22 cellular contexts compared by ENCODE assay signal in genomic region chr7:116509982-116510579, GRCh38. TPM values are rescaled to one million over a fixed set of nuclear protein-coding genes. Genes with fewer than 3 reads are reported as not detected.
DNase-seq lines count a peak whose midpoint lies in the region; ATAC-seq and TF ChIP-seq lines count a peak whose summit lies in the region.
"Had no signal": no experiment of that assay in that cellular context is flagged by ENCODE, and none has a peak within 500 bp of the region (broad histone marks: within the 10 kb centered on the region; RNA-seq: fewer than 3 reads in every experiment).

No MANE protein-coding gene starts in this region.

- no peak overlapping the region for H3K9ac ChIP-seq in Loucy (ENCODE audit: low read depth, low read length, poor library complexity, severe bottlenecking)

- CTCF ChIA-PET in Calu3 (lab: Charles Lee), result interaction anchor here (1.9 kb wide), 1 partner anchor 8 kb away, joined by 10 read pairs; no protein-coding TSS in a partner anchor

- intact Hi-C loops in Calu3 (cut with micrococcal nuclease; ENCODE audit: unreplicated experiment), result no loop called here

- no peak for ATAC-seq in GM18520 (IDR thresholded peaks at IDR 0.05; ENCODE audit: unreplicated experiment)
- ATAC-seq: activated CD4-positive, CD25-positive, alpha-beta regulatory T cell treated with anti-CD3 and anti-CD28 coated beads, Interleukin-2, amount 50 U/mL, for 24 hours; foreskin keratinocyte; stimulated activated memory B cell treated with anti-CD40 and anti-IgM and Interleukin-4, amounts not matched to agents 10 μg/mL and 1 μg/mL and 100 μg/mL, for 72 hours had no signal

- H3K9me3 Mint-ChIP-seq in Calu3 (ENCODE audit: low read depth, unreplicated experiment), result no peaks in the 10 kb centered on the region
- H3K9me3 Mint-ChIP-seq: activated CD4-positive, alpha-beta memory T cell treated with anti-CD3 and anti-CD28 coated beads, Interleukin-2, amount 10 ng/mL, durations not matched to agents 7 days and 5 days; IgD-negative memory B cell; stimulated activated memory B cell treated with anti-CD40 and anti-IgM and Interleukin-4, amounts not matched to agents 10 μg/mL and 1 μg/mL and 100 μg/mL, for 72 hours had no signal

- H3K27ac Mint-ChIP-seq in Calu3 (ENCODE audit: unreplicated experiment), result peak overlapping the region; percentile 28
- H3K27ac Mint-ChIP-seq: activated CD4-positive, alpha-beta memory T cell treated with anti-CD3 and anti-CD28 coated beads, Interleukin-2, amount 10 ng/mL, durations not matched to agents 7 days and 5 days; IgD-negative memory B cell had no signal

- BruUV-seq in Calu3 (replicated peaks; lab: Mats Ljungman, UMichigan), result no TSS peak

- peaks cover 20% of the 10 kb centered on the region for H3K4me1 ChIP-seq in Loucy (ENCODE audit: insufficient read depth, low read length, poor library complexity, severe bottlenecking)
- peaks cover 27% of the 10 kb centered on the region for H3K4me1 ChIP-seq in osteoblast (ENCODE audit: insufficient read depth, low read length)

- H3K79me2 ChIP-seq in Loucy (ENCODE audit: insufficient read depth, low read length), result no peaks in the 10 kb centered on the region
- H3K79me2 ChIP-seq in osteoblast (ENCODE audit: insufficient read depth, low read length), result peaks cover 6% of the 10 kb centered on the region

- no peaks in the 10 kb centered on the region for H4K20me1 ChIP-seq in Loucy (ENCODE audit: insufficient read depth, low read length, poor library complexity, severe bottlenecking)
- H4K20me1 ChIP-seq in osteoblast (ENCODE audit: insufficient read depth, low read length), result no peaks in the 10 kb centered on the region

- no peaks in the 10 kb centered on the region for H3K9me3 ChIP-seq in Loucy (ENCODE audit: insufficient read depth, low read depth, low read length)
- H3K9me3 ChIP-seq in osteoblast (ENCODE audit: low read depth, low read length), result no peaks in the 10 kb centered on the region
- H3K9me3 ChIP-seq: thoracic aorta had no signal

- no peak for TF ChIP-seq CTCF in Calu3 (IDR thresholded peaks at IDR 0.05; ENCODE audit: unreplicated experiment)
- TF ChIP-seq CTCF in Loucy (conservative IDR thresholded peaks at IDR 0.05; ENCODE audit: low read length), result no peak
- TF ChIP-seq CTCF in coronary artery (IDR thresholded peaks at IDR 0.05), result no peak
- no peak for TF ChIP-seq CTCF in osteoblast (IDR thresholded peaks at IDR 0.05; ENCODE audit: extremely low read depth, low read depth, low read length)

- H3K36me3 Mint-ChIP-seq in Calu3 (ENCODE audit: insufficient read depth, unreplicated experiment), result peaks cover 6% of the 10 kb centered on the region
- H3K36me3 Mint-ChIP-seq: IgD-negative memory B cell; stimulated activated memory B cell treated with anti-CD40 and anti-IgM and Interleukin-4, amounts not matched to agents 10 μg/mL and 1 μg/mL and 100 μg/mL, for 72 hours had no signal

- no peaks in the 10 kb centered on the region for H3F3A ChIP-seq in Loucy (ENCODE audit: low read depth)

- DNase-seq in Calu3 (no peak), coronary artery (ENCODE audit: low spot score) (no peak), osteoblast (ENCODE audit: insufficient read length, low spot score, missing footprints) (no peak), cerebellar nuclear complex (lab: John Stamatoyannopoulos, UW) (no peak), SK-N-DZ (ENCODE audit: low spot score) (no peak)
- no peak for DNase-seq in central memory CD4-positive, alpha-beta T cell
- DNase-seq: activated CD4-positive, alpha-beta memory T cell treated with anti-CD3 and anti-CD28 coated beads, Interleukin-2, amount 10 ng/mL, durations not matched to agents 7 days and 5 days; activated effector memory CD4-positive, alpha-beta T cell treated with anti-CD3 and anti-CD28 coated beads, Interleukin-2, amount 50 U/mL, for 16 hours; activated T-cell treated with anti-CD3 and anti-CD28 coated beads for 4 hours; foreskin keratinocyte; MM.1S; NCI-H1436; NCI-H2107; NCI-H510A; SW 1271 had no signal

- H3K27me3 ChIP-seq in Loucy (ENCODE audit: insufficient read depth, low read length, poor library complexity, severe bottlenecking) (no peaks in the 10 kb centered on the region), osteoblast (ENCODE audit: insufficient read depth, low read length) (no peaks in the 10 kb centered on the region)
- H3K27me3 ChIP-seq: foreskin keratinocyte had no signal

- H3K4me1 Mint-ChIP-seq in Calu3 (ENCODE audit: low read depth, unreplicated experiment), result peaks cover 45% of the 10 kb centered on the region

- no peaks in the 10 kb centered on the region for H3K36me3 ChIP-seq in Loucy (ENCODE audit: insufficient read depth, low read length)
- H3K36me3 ChIP-seq in osteoblast (ENCODE audit: insufficient read depth, low read length), result peaks cover 29% of the 10 kb centered on the region

- H3K4me2 ChIP-seq in Loucy (ENCODE audit: low read depth, low read length, poor library complexity, severe bottlenecking) (no peak overlapping the region), osteoblast (ENCODE audit: insufficient read depth, low read length) (no peak overlapping the region)
- H3K4me2 ChIP-seq: smooth muscle cell had no signal

- no peak overlapping the region for H3K4me3 Mint-ChIP-seq in Calu3 (ENCODE audit: low read depth, unreplicated experiment)
- H3K4me3 Mint-ChIP-seq: activated CD4-positive, alpha-beta memory T cell treated with anti-CD3 and anti-CD28 coated beads, Interleukin-2, amount 10 ng/mL, durations not matched to agents 7 days and 5 days; stimulated activated memory B cell treated with anti-CD40 and anti-IgM and Interleukin-4, amounts not matched to agents 10 μg/mL and 1 μg/mL and 100 μg/mL, for 72 hours had no signal

- H3K9me2 ChIP-seq in Loucy (replicated peaks; ENCODE audit: low read depth, low read length), result no peaks in the 10 kb centered on the region

- no peaks in the 10 kb centered on the region for H3K27me3 Mint-ChIP-seq in Calu3 (ENCODE audit: unreplicated experiment)
- H3K27me3 Mint-ChIP-seq: stimulated activated memory B cell treated with anti-CD40 and anti-IgM and Interleukin-4, amounts not matched to agents 10 μg/mL and 1 μg/mL and 100 μg/mL, for 72 hours had no signal

- H3K4me3 ChIP-seq in Loucy (ENCODE audit: low read length, poor library complexity, severe bottlenecking), result no peak overlapping the region
- no peak overlapping the region for H3K4me3 ChIP-seq in coronary artery
- no peak overlapping the region for H3K4me3 ChIP-seq in osteoblast (ENCODE audit: insufficient read depth, low read length)
- H3K4me3 ChIP-seq: smooth muscle cell, thoracic aorta had no signal

- H2AFZ ChIP-seq in Loucy (ENCODE audit: low read length), result peak overlapping the region; percentile 95; the same call in 1 of the 2 replicates
- no peak overlapping the region for H2AFZ ChIP-seq in osteoblast (ENCODE audit: low read length)

- H3K27ac ChIP-seq in coronary artery (peak overlapping the region; percentile 8 to 86), osteoblast (ENCODE audit: low read depth, low read length) (peak overlapping the region; percentile 8)
- H3K27ac ChIP-seq: foreskin keratinocyte had no signal

RNA-seq across cellular contexts. Expression of gene CAV2, which starts 10.5 kb away (rescaled TPM):
- total RNA-seq in Calu3 (2022) (74.7 and 76.4 TPM in 2 replicates), osteoblast (62.8 and 67.3 TPM in 2 replicates)
- polyA plus RNA-seq in SK-N-DZ (2014; cell fraction: cytosol; rRNA removed), result not detected in 2 replicates
- polyA plus RNA-seq in SK-N-DZ (2014; cell fraction: nucleus; rRNA removed), result not detected in 2 replicates
- total RNA-seq: activated CD4-positive, alpha-beta memory T cell treated with anti-CD3 and anti-CD28 coated beads, Interleukin-2, amount 10 ng/mL, durations not matched to agents 7 days and 5 days had no signal
- polyA plus RNA-seq: IgD-negative memory B cell had no signal

RNA-seq across cellular contexts. Expression of gene CAV1, which starts 14.8 kb away (rescaled TPM):
- total RNA-seq in Calu3 (2022) (13.3 and 15.9 TPM in 2 replicates), osteoblast (291 and 337 TPM in 2 replicates)
- polyA plus RNA-seq in SK-N-DZ (2014; cell fraction: cytosol; rRNA removed), result not detected in 2 replicates
- polyA plus RNA-seq in SK-N-DZ (2014; cell fraction: nucleus; rRNA removed), result not detected in 2 replicates

Comparison
In these comparisons a context has a peak if more than half of its experiments do, and no peak if none do; other contexts are left out.
1. RNA of gene CAV1, which starts 14.8 kb away (total RNA-seq): 291 to 337 TPM in osteoblast; 13.3 to 15.9 TPM in Calu3; every median in the first group is over 10 times any median in the second.